In the genomic region with DNA sequence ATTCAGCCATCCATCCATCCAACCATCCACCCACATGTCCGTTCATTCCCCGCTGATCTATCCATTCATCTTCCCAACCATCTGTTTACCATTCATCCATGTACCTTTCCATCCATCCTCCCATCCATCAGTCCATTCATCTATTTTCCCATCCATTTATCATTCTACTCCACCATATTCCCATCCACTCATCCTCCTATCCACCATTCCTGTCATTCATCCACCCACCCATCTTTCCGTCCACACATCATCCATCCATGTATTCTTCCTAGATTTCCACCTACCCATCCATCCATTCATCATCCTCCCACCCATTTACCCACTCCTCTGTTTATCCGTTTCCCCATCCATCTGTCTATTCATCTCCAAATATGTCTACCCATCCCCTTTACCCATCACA, we compare ENCODE assay signal across 26 cellular contexts. TPM values are rescaled to one million over a fixed set of nuclear protein-coding genes. Genes with fewer than 3 reads are reported as not detected.
DNase-seq lines count a peak whose midpoint lies in the region; ATAC-seq, FAIRE-seq and TF ChIP-seq lines count a peak whose summit lies in the region.
"Had no signal": no experiment of that assay in that cellular context is flagged by ENCODE, and none has a peak within 500 bp of the region (broad histone marks: within the 10 kb centered on the region; RNA-seq: fewer than 3 reads in every experiment).

No MANE protein-coding gene starts in this region.

- in situ Hi-C loops in HepG2 (cut with HindIII; ENCODE audit: extremely low pct_ligation_motif_present, low pct_unique_long_range_greater_than_20kb) = no loop called here
- in situ Hi-C loops in ACHN (cut with HindIII; ENCODE audit: low pct_ligation_motif_present, low pct_unique_long_range_greater_than_20kb, low sequenced_read_pairs) = no loop called here

- FAIRE-seq in HepG2 (lab: Jason Lieb, UNC) (no peak), bronchial epithelial cell (lab: Jason Lieb, UNC) (peak; percentile 55)
- FAIRE-seq: A204.1, GM12892, H54 had no signal

- H3K4me1 ChIP-seq in HepG2 (ENCODE audit: insufficient read depth, low read length) = peaks cover 38% of the 10 kb centered on the region
- H3K4me1 ChIP-seq in right lobe of liver = no peaks in the 10 kb centered on the region
- H3K4me1 ChIP-seq in osteoblast (ENCODE audit: insufficient read depth, low read length) = no peaks in the 10 kb centered on the region
- H3K4me1 ChIP-seq in sigmoid colon = no peaks in the 10 kb centered on the region
- H3K4me1 ChIP-seq: BE2C; BLaER1 treated with 17β-estradiol and CSF1 and Interleukin-3, amounts not matched to agents 10 nM and 100 nM had no signal

- H3K9me3 ChIP-seq in HepG2 (ENCODE audit: low read length) (no peaks in the 10 kb centered on the region), right lobe of liver (no peaks in the 10 kb centered on the region), osteoblast (ENCODE audit: low read depth, low read length) (no peaks in the 10 kb centered on the region), sigmoid colon (no peaks in the 10 kb centered on the region)
- H3K9me3 ChIP-seq: BE2C had no signal

- CTCF ChIA-PET in HepG2 (lab: Yijun Ruan, JAX; ENCODE audit: low intra/inter-chr PET ratio, low total read pairs) = no interaction called here

- no peak overlapping the region for H3K9ac ChIP-seq in HepG2 (ENCODE audit: insufficient read depth, low read depth, low read length)
- H3K9ac ChIP-seq: BLaER1 treated with 17β-estradiol and CSF1 and Interleukin-3, amounts not matched to agents 10 nM and 100 nM had no signal

- intact Hi-C loops in HepG2 (cut with micrococcal nuclease; ENCODE audit: unreplicated experiment) = no loop called here
- intact Hi-C loops in right lobe of liver (cut with DNase I) = no loop called here
- intact Hi-C loops in sigmoid colon (cut with DNase I) = no loop called here

- no peak overlapping the region for H3K4me2 ChIP-seq in HepG2 (ENCODE audit: low read depth, low read length)
- no peak overlapping the region for H3K4me2 ChIP-seq in osteoblast (ENCODE audit: insufficient read depth, low read length)
- H3K4me2 ChIP-seq: BLaER1 treated with 17β-estradiol and CSF1 and Interleukin-3, amounts not matched to agents 10 nM and 100 nM; GM23338 had no signal

- H4K20me1 ChIP-seq in HepG2 (ENCODE audit: insufficient read depth, low read length) (no peaks in the 10 kb centered on the region), osteoblast (ENCODE audit: insufficient read depth, low read length) (no peaks in the 10 kb centered on the region)
- H4K20me1 ChIP-seq: BLaER1 treated with 17β-estradiol and CSF1 and Interleukin-3, amounts not matched to agents 10 nM and 100 nM had no signal

- no peaks in the 10 kb centered on the region for H3K79me2 ChIP-seq in HepG2 (ENCODE audit: insufficient read depth, low read length)
- H3K79me2 ChIP-seq in osteoblast (ENCODE audit: insufficient read depth, low read length) = no peaks in the 10 kb centered on the region

- H3K36me3 ChIP-seq in HepG2 (replicated peaks in 1 of 2; ENCODE audit: control insufficient read depth in 1 of 2, insufficient read depth in 2 of 2, low read length in 2 of 2) = no peaks in the 10 kb centered on the region
- no peaks in the 10 kb centered on the region for H3K36me3 ChIP-seq in right lobe of liver
- H3K36me3 ChIP-seq in bronchial epithelial cell (ENCODE audit: control insufficient read depth, insufficient read depth, low read length) = no peaks in the 10 kb centered on the region
- no peaks in the 10 kb centered on the region for H3K36me3 ChIP-seq in osteoblast (ENCODE audit: insufficient read depth, low read length)
- no peaks in the 10 kb centered on the region for H3K36me3 ChIP-seq in sigmoid colon
- no peaks in the 10 kb centered on the region for H3K36me3 ChIP-seq in H7 (replicated peaks; ENCODE audit: control insufficient read depth, insufficient read depth, low read length)
- H3K36me3 ChIP-seq: BE2C; BLaER1 treated with 17β-estradiol and CSF1 and Interleukin-3, amounts not matched to agents 10 nM and 100 nM had no signal

- H3K27ac ChIP-seq in HepG2 (ENCODE audit: extremely low read length, insufficient read depth, low read length) (no peak overlapping the region), right lobe of liver (no peak overlapping the region), osteoblast (ENCODE audit: low read depth, low read length) (no peak overlapping the region), sigmoid colon (no peak overlapping the region)
- H3K27ac ChIP-seq: 22Rv1; BLaER1 treated with 17β-estradiol and CSF1 and Interleukin-3, amounts not matched to agents 10 nM and 100 nM had no signal

- DNase-seq in HepG2 (ENCODE audit: low spot score) = no peak
- DNase-seq in right lobe of liver = no peak
- no peak for DNase-seq in bronchial epithelial cell (ENCODE audit: low read depth)
- DNase-seq in osteoblast (ENCODE audit: insufficient read length, low spot score, missing footprints) = peak; percentile 14
- no peak for DNase-seq in sigmoid colon
- no peak for DNase-seq in ACHN
- DNase-seq in H7 = no peak
- DNase-seq: AML-193; BE2C; Calu3; CD4-positive, alpha-beta T cell; CD8-positive, alpha-beta memory T cell; COR-L47; DMS53; DMS79 treated with DMSO at 0.1 percent for 48 hours; GF-D8; HCEC 1CT had no signal

- H3K4me3 ChIP-seq in HepG2 (replicated peaks in 1 of 3; ENCODE audit: insufficient read depth in 1 of 3, low read depth in 2 of 3, low read length in 3 of 3) = no peak overlapping the region
- no peak overlapping the region for H3K4me3 ChIP-seq in right lobe of liver
- no peak overlapping the region for H3K4me3 ChIP-seq in bronchial epithelial cell (ENCODE audit: low read depth, low read length)
- no peak overlapping the region for H3K4me3 ChIP-seq in osteoblast (ENCODE audit: insufficient read depth, low read length)
- H3K4me3 ChIP-seq in sigmoid colon = no peak overlapping the region
- no peak overlapping the region for H3K4me3 ChIP-seq in H7 (ENCODE audit: insufficient read depth, low read depth, low read length)
- H3K4me3 ChIP-seq: BLaER1 treated with 17β-estradiol and CSF1 and Interleukin-3, amounts not matched to agents 10 nM and 100 nM; GM23338 had no signal

- TF ChIP-seq POLR2A in HepG2 (IDR thresholded peaks at IDR 0.05; ENCODE audit: insufficient read depth in 1 of 2, low read depth in 2 of 2, low read length in 2 of 2) (no peak), right lobe of liver (IDR thresholded peaks at IDR 0.05) (no peak), sigmoid colon (IDR thresholded peaks at IDR 0.05) (no peak)

- no peak for TF ChIP-seq RAD21 in HepG2 (CRISPR knock-in tag; IDR thresholded peaks at IDR 0.05)

- TF ChIP-seq CTCF in HepG2 (CRISPR knock-in tag; IDR thresholded peaks at IDR 0.05) (no peak), right lobe of liver (IDR thresholded peaks at IDR 0.05) (no peak), bronchial epithelial cell (IDR thresholded peaks at IDR 0.05; ENCODE audit: insufficient read depth, low read length, severe bottlenecking) (no peak), osteoblast (IDR thresholded peaks at IDR 0.05; ENCODE audit: extremely low read depth, low read depth, low read length) (no peak), sigmoid colon (IDR thresholded peaks at IDR 0.05) (no peak)

- TF ChIP-seq EP300 in HepG2 (IDR thresholded peaks at IDR 0.05; ENCODE audit: low read depth in 2 of 2, low read length in 2 of 2) (no peak), HepG2 (CRISPR knock-in tag; IDR thresholded peaks at IDR 0.05; ENCODE audit: borderline replicate concordance) (no peak), sigmoid colon (IDR thresholded peaks at IDR 0.05) (no peak)

- 62% methylated on average over 4 of the region's 4 CpGs for WGBS in HepG2 (ENCODE audit: low lambda C conversion rate)
- 66% methylated on average over 4 of the region's 4 CpGs for WGBS in right lobe of liver (ENCODE audit: insufficient coverage, low coverage, low lambda C conversion rate, missing lambda C conversion rate)
- WGBS in sigmoid colon, 2 donors = 92 to 93% methylated on average over 4 of the region's 4 CpGs

- no peak for ATAC-seq in HepG2
- no peak for ATAC-seq in right lobe of liver
- ATAC-seq: GM23338 had no signal

- BruUV-seq in HepG2 (replicated peaks; lab: Mats Ljungman, UMichigan) = no TSS peak

- peaks cover 1 to 4% of the 10 kb centered on the region in 2 experiments; a peak in 2 of 5 replicates for H3K27me3 ChIP-seq in HepG2 (ENCODE audit: control insufficient read depth in 1 of 2, insufficient read depth in 2 of 2, low read length in 2 of 2)
- no peaks in the 10 kb centered on the region for H3K27me3 ChIP-seq in right lobe of liver
- no peaks in the 10 kb centered on the region for H3K27me3 ChIP-seq in bronchial epithelial cell (ENCODE audit: control insufficient read depth, insufficient read depth, low read length)
- H3K27me3 ChIP-seq in osteoblast (ENCODE audit: insufficient read depth, low read length) = no peaks in the 10 kb centered on the region
- no peaks in the 10 kb centered on the region for H3K27me3 ChIP-seq in sigmoid colon
- no peaks in the 10 kb centered on the region for H3K27me3 ChIP-seq in H7 (ENCODE audit: control insufficient read depth, insufficient read depth, low read length)
- H3K27me3 ChIP-seq: BE2C; BLaER1 treated with 17β-estradiol and CSF1 and Interleukin-3, amounts not matched to agents 10 nM and 100 nM had no signal

- POLR2A ChIA-PET in HepG2 (lab: Yijun Ruan, JAX) = no interaction called here

- no peak overlapping the region for H2AFZ ChIP-seq in HepG2 (ENCODE audit: low read length)
- no peak overlapping the region for H2AFZ ChIP-seq in osteoblast (ENCODE audit: low read length)
- H2AFZ ChIP-seq: GM23338 had no signal

RNA-seq across cellular contexts. Expression of gene BPIFB6, which starts 6.8 kb away (rescaled TPM):
- 0.13 TPM in 1 of 2 replicates, not detected in the other for total RNA-seq in HepG2 (2016; rRNA removed; fragmentation: Illumina TruSeq; extraction: Trizol)
- total RNA-seq in HepG2 (2016; cell fraction: cytosol; rRNA removed; fragmentation: Illumina TruSeq; extraction: Trizol; ENCODE audit: low read depth) = not detected in 2 replicates
- total RNA-seq in HepG2 (2016; cell fraction: insoluble cytoplasmic fraction; rRNA removed; fragmentation: Illumina TruSeq; extraction: Trizol) = not detected in 2 replicates
- not detected in 2 replicates for total RNA-seq in HepG2 (2016; cell fraction: membrane; rRNA removed; fragmentation: Illumina TruSeq; extraction: Trizol)
- 0.28 TPM in 1 of 2 replicates, not detected in the other for total RNA-seq in HepG2 (2016; cell fraction: nucleus; rRNA removed; fragmentation: Illumina TruSeq; extraction: Trizol)
- 1.7 and 3.1 TPM in 2 replicates for polyA plus RNA-seq in HepG2 (2011; rRNA removed)
- 0.36 and 0.92 TPM in 2 replicates for polyA plus RNA-seq in HepG2 (2011; cell fraction: cytosol; rRNA removed)
- polyA plus RNA-seq in HepG2 (2011; cell fraction: nucleus; rRNA removed) = 16.0 and 30.7 TPM in 2 replicates
- polyA plus RNA-seq in HepG2 (2012) = 1.9 and 4.7 TPM in 2 replicates
- polyA plus RNA-seq in HepG2 (2016; cell fraction: cytosol; fragmentation: Illumina TruSeq; extraction: Trizol; ENCODE audit: low read depth) = not detected in 2 replicates
- polyA plus RNA-seq in HepG2 (2016; cell fraction: insoluble cytoplasmic fraction; fragmentation: Illumina TruSeq; extraction: Trizol; ENCODE audit: low read depth) = not detected in 2 replicates
- not detected in 2 replicates for polyA plus RNA-seq in HepG2 (2016; cell fraction: membrane; fragmentation: Illumina TruSeq; extraction: Trizol; ENCODE audit: low read depth)
- polyA plus RNA-seq in HepG2 (2016; cell fraction: nucleus; fragmentation: Illumina TruSeq; extraction: Trizol; ENCODE audit: insufficient read depth, low read depth) = 0.32 TPM in 1 of 2 replicates, not detected in the other
- polyA minus RNA-seq in HepG2 (2011; rRNA and poly(A)+ RNA removed; ENCODE audit: low replicate concordance) = 2.3 TPM in 1 of 2 replicates, not detected in the other
- polyA minus RNA-seq in HepG2 (2011; cell fraction: cytosol; rRNA and poly(A)+ RNA removed) = not detected in 2 replicates
- polyA minus RNA-seq in HepG2 (2011; cell fraction: nucleus; rRNA and poly(A)+ RNA removed) = 2.2 and 2.5 TPM in 2 replicates
- total RNA-seq in right lobe of liver = not detected
- total RNA-seq in bronchial epithelial cell = not detected in 2 replicates
- not detected in 2 replicates for total RNA-seq in osteoblast
- not detected for total RNA-seq in sigmoid colon
- polyA plus RNA-seq in sigmoid colon = not detected
- not detected in 2 replicates for total RNA-seq in H7 (2014; rRNA removed; shearing (Covaris generic))
- total RNA-seq: Calu3; CD4-positive, alpha-beta T cell; CD8-positive, alpha-beta memory T cell; Daoy; G401; GM23338 had no signal
- polyA plus RNA-seq: CD14-positive monocyte; CD8-positive, alpha-beta memory T cell; GM23338 had no signal

RNA-seq across cellular contexts. Expression of gene BPIFB3, which starts 15.5 kb away (rescaled TPM):
- not detected in 2 replicates for total RNA-seq in HepG2 (2016; rRNA removed; fragmentation: Illumina TruSeq; extraction: Trizol)
- total RNA-seq in HepG2 (2016; cell fraction: cytosol; rRNA removed; fragmentation: Illumina TruSeq; extraction: Trizol; ENCODE audit: low read depth) = not detected in 2 replicates
- total RNA-seq in HepG2 (2016; cell fraction: insoluble cytoplasmic fraction; rRNA removed; fragmentation: Illumina TruSeq; extraction: Trizol) = not detected in 2 replicates
- total RNA-seq in HepG2 (2016; cell fraction: membrane; rRNA removed; fragmentation: Illumina TruSeq; extraction: Trizol) = not detected in 2 replicates
- not detected in 2 replicates for total RNA-seq in HepG2 (2016; cell fraction: nucleus; rRNA removed; fragmentation: Illumina TruSeq; extraction: Trizol)
- polyA plus RNA-seq in HepG2 (2011; rRNA removed) = 0.09 TPM in 1 of 2 replicates, not detected in the other
- not detected in 2 replicates for polyA plus RNA-seq in HepG2 (2011; cell fraction: cytosol; rRNA removed)
- polyA plus RNA-seq in HepG2 (2011; cell fraction: nucleus; rRNA removed) = 0.21 TPM in 1 of 2 replicates, not detected in the other
- polyA plus RNA-seq in HepG2 (2012) = not detected in 2 replicates
- polyA plus RNA-seq in HepG2 (2016; cell fraction: cytosol; fragmentation: Illumina TruSeq; extraction: Trizol; ENCODE audit: low read depth) = not detected in 2 replicates
- polyA plus RNA-seq in HepG2 (2016; cell fraction: insoluble cytoplasmic fraction; fragmentation: Illumina TruSeq; extraction: Trizol; ENCODE audit: low read depth) = not detected in 2 replicates
- not detected in 2 replicates for polyA plus RNA-seq in HepG2 (2016; cell fraction: membrane; fragmentation: Illumina TruSeq; extraction: Trizol; ENCODE audit: low read depth)
- polyA plus RNA-seq in HepG2 (2016; cell fraction: nucleus; fragmentation: Illumina TruSeq; extraction: Trizol; ENCODE audit: insufficient read depth, low read depth) = not detected in 2 replicates
- not detected in 2 replicates for polyA minus RNA-seq in HepG2 (2011; rRNA and poly(A)+ RNA removed; ENCODE audit: low replicate concordance)
- not detected in 2 replicates for polyA minus RNA-seq in HepG2 (2011; cell fraction: cytosol; rRNA and poly(A)+ RNA removed)
- not detected in 2 replicates for polyA minus RNA-seq in HepG2 (2011; cell fraction: nucleus; rRNA and poly(A)+ RNA removed)
- not detected for total RNA-seq in right lobe of liver
- not detected in 2 replicates for total RNA-seq in bronchial epithelial cell
- not detected in 2 replicates for total RNA-seq in osteoblast
- not detected for total RNA-seq in sigmoid colon
- not detected for polyA plus RNA-seq in sigmoid colon
- not detected in 2 replicates for total RNA-seq in H7 (2014; rRNA removed; shearing (Covaris generic))
- total RNA-seq: Calu3; CD4-positive, alpha-beta T cell; CD8-positive, alpha-beta memory T cell; Daoy; G401; GM23338 had no signal
- polyA plus RNA-seq: CD14-positive monocyte; CD8-positive, alpha-beta memory T cell; GM23338 had no signal

RNA-seq across cellular contexts. Expression of gene BPIFB2, which starts 30.7 kb away (rescaled TPM):
- total RNA-seq in HepG2 (2016; rRNA removed; fragmentation: Illumina TruSeq; extraction: Trizol) (27.4 and 54.5 TPM in 2 replicates), right lobe of liver (under 1 TPM in 1 of 6 experiments, not detected in 5; 0.12 TPM), bronchial epithelial cell (not detected in 2 replicates), osteoblast (not detected in 2 replicates), sigmoid colon (not detected)
- total RNA-seq in HepG2 (2016; cell fraction: cytosol; rRNA removed; fragmentation: Illumina TruSeq; extraction: Trizol; ENCODE audit: low read depth) = 7.1 and 9.6 TPM in 2 replicates
- total RNA-seq in HepG2 (2016; cell fraction: insoluble cytoplasmic fraction; rRNA removed; fragmentation: Illumina TruSeq; extraction: Trizol) = 23.9 and 58.5 TPM in 2 replicates
- total RNA-seq in HepG2 (2016; cell fraction: membrane; rRNA removed; fragmentation: Illumina TruSeq; extraction: Trizol) = 14.4 and 19.0 TPM in 2 replicates
- total RNA-seq in HepG2 (2016; cell fraction: nucleus; rRNA removed; fragmentation: Illumina TruSeq; extraction: Trizol) = 67.6 and 73.6 TPM in 2 replicates
- polyA plus RNA-seq in HepG2 (2011; rRNA removed) (902 and 1,439 TPM in 2 replicates), sigmoid colon (not detected)
- 445 and 477 TPM in 2 replicates for polyA plus RNA-seq in HepG2 (2011; cell fraction: cytosol; rRNA removed)
- polyA plus RNA-seq in HepG2 (2011; cell fraction: nucleus; rRNA removed) = 3,378 and 3,757 TPM in 2 replicates
- 748 and 877 TPM in 2 replicates for polyA plus RNA-seq in HepG2 (2012)
- polyA plus RNA-seq in HepG2 (2016; cell fraction: cytosol; fragmentation: Illumina TruSeq; extraction: Trizol; ENCODE audit: low read depth) = 16.7 and 20.1 TPM in 2 replicates
- polyA plus RNA-seq in HepG2 (2016; cell fraction: insoluble cytoplasmic fraction; fragmentation: Illumina TruSeq; extraction: Trizol; ENCODE audit: low read depth) = 40.9 and 50.4 TPM in 2 replicates
- polyA plus RNA-seq in HepG2 (2016; cell fraction: membrane; fragmentation: Illumina TruSeq; extraction: Trizol; ENCODE audit: low read depth) = 25.2 and 26.1 TPM in 2 replicates
- 205 and 206 TPM in 2 replicates for polyA plus RNA-seq in HepG2 (2016; cell fraction: nucleus; fragmentation: Illumina TruSeq; extraction: Trizol; ENCODE audit: insufficient read depth, low read depth)
- 0.19 and 1,018 TPM in 2 replicates for polyA minus RNA-seq in HepG2 (2011; rRNA and poly(A)+ RNA removed; ENCODE audit: low replicate concordance)
- 235 and 377 TPM in 2 replicates for polyA minus RNA-seq in HepG2 (2011; cell fraction: cytosol; rRNA and poly(A)+ RNA removed)
- 642 and 673 TPM in 2 replicates for polyA minus RNA-seq in HepG2 (2011; cell fraction: nucleus; rRNA and poly(A)+ RNA removed)
- not detected in 2 replicates for total RNA-seq in H7 (2014; rRNA removed; shearing (Covaris generic))
- total RNA-seq: Calu3; CD4-positive, alpha-beta T cell; CD8-positive, alpha-beta memory T cell; Daoy; G401; GM23338 had no signal
- polyA plus RNA-seq: CD14-positive monocyte; CD8-positive, alpha-beta memory T cell; GM23338 had no signal

RNA-seq across cellular contexts. Expression of gene SUN5, which starts 34.0 kb away (rescaled TPM):
- total RNA-seq in HepG2 (2016; rRNA removed; fragmentation: Illumina TruSeq; extraction: Trizol) (not detected in 2 replicates), right lobe of liver (not detected), bronchial epithelial cell (not detected in 2 replicates), osteoblast (not detected in 2 replicates), sigmoid colon (not detected)
- total RNA-seq in HepG2 (2016; cell fraction: cytosol; rRNA removed; fragmentation: Illumina TruSeq; extraction: Trizol; ENCODE audit: low read depth) = not detected in 2 replicates
- not detected in 2 replicates for total RNA-seq in HepG2 (2016; cell fraction: insoluble cytoplasmic fraction; rRNA removed; fragmentation: Illumina TruSeq; extraction: Trizol)
- not detected in 2 replicates for total RNA-seq in HepG2 (2016; cell fraction: membrane; rRNA removed; fragmentation: Illumina TruSeq; extraction: Trizol)
- not detected in 2 replicates for total RNA-seq in HepG2 (2016; cell fraction: nucleus; rRNA removed; fragmentation: Illumina TruSeq; extraction: Trizol)
- polyA plus RNA-seq in HepG2 (2011; rRNA removed) (not detected in 2 replicates), sigmoid colon (not detected)
- polyA plus RNA-seq in HepG2 (2011; cell fraction: cytosol; rRNA removed) = not detected in 2 replicates
- polyA plus RNA-seq in HepG2 (2011; cell fraction: nucleus; rRNA removed) = not detected in 2 replicates
- polyA plus RNA-seq in HepG2 (2012) = not detected in 2 replicates
- not detected in 2 replicates for polyA plus RNA-seq in HepG2 (2016; cell fraction: cytosol; fragmentation: Illumina TruSeq; extraction: Trizol; ENCODE audit: low read depth)
- not detected in 2 replicates for polyA plus RNA-seq in HepG2 (2016; cell fraction: insoluble cytoplasmic fraction; fragmentation: Illumina TruSeq; extraction: Trizol; ENCODE audit: low read depth)
- polyA plus RNA-seq in HepG2 (2016; cell fraction: membrane; fragmentation: Illumina TruSeq; extraction: Trizol; ENCODE audit: low read depth) = not detected in 2 replicates
- polyA plus RNA-seq in HepG2 (2016; cell fraction: nucleus; fragmentation: Illumina TruSeq; extraction: Trizol; ENCODE audit: insufficient read depth, low read depth) = not detected in 2 replicates
- polyA minus RNA-seq in HepG2 (2011; rRNA and poly(A)+ RNA removed; ENCODE audit: low replicate concordance) = not detected in 2 replicates
- not detected in 2 replicates for polyA minus RNA-seq in HepG2 (2011; cell fraction: cytosol; rRNA and poly(A)+ RNA removed)
- polyA minus RNA-seq in HepG2 (2011; cell fraction: nucleus; rRNA and poly(A)+ RNA removed) = not detected in 2 replicates
- not detected in 2 replicates for total RNA-seq in H7 (2014; rRNA removed; shearing (Covaris generic))
- total RNA-seq: Calu3; CD4-positive, alpha-beta T cell; CD8-positive, alpha-beta memory T cell; Daoy; G401; GM23338 had no signal
- polyA plus RNA-seq: CD14-positive monocyte; CD8-positive, alpha-beta memory T cell; GM23338 had no signal

RNA-seq across cellular contexts. Expression of gene BPIFB4, which starts 41.2 kb away (rescaled TPM):
- total RNA-seq in HepG2 (2016; rRNA removed; fragmentation: Illumina TruSeq; extraction: Trizol) (not detected in 2 replicates), right lobe of liver (not detected), bronchial epithelial cell (not detected in 2 replicates), osteoblast (not detected in 2 replicates), sigmoid colon (not detected)
- total RNA-seq in HepG2 (2016; cell fraction: cytosol; rRNA removed; fragmentation: Illumina TruSeq; extraction: Trizol; ENCODE audit: low read depth) = not detected in 2 replicates
- total RNA-seq in HepG2 (2016; cell fraction: insoluble cytoplasmic fraction; rRNA removed; fragmentation: Illumina TruSeq; extraction: Trizol) = not detected in 2 replicates
- total RNA-seq in HepG2 (2016; cell fraction: membrane; rRNA removed; fragmentation: Illumina TruSeq; extraction: Trizol) = not detected in 2 replicates
- not detected in 2 replicates for total RNA-seq in HepG2 (2016; cell fraction: nucleus; rRNA removed; fragmentation: Illumina TruSeq; extraction: Trizol)
- polyA plus RNA-seq in HepG2 (2011; rRNA removed) (0.09 and 0.13 TPM in 2 replicates), sigmoid colon (not detected)
- 0.06 and 0.07 TPM in 2 replicates for polyA plus RNA-seq in HepG2 (2011; cell fraction: cytosol; rRNA removed)
- polyA plus RNA-seq in HepG2 (2011; cell fraction: nucleus; rRNA removed) = 0.32 and 0.36 TPM in 2 replicates
- polyA plus RNA-seq in HepG2 (2012) = not detected in 2 replicates
- not detected in 2 replicates for polyA plus RNA-seq in HepG2 (2016; cell fraction: cytosol; fragmentation: Illumina TruSeq; extraction: Trizol; ENCODE audit: low read depth)
- not detected in 2 replicates for polyA plus RNA-seq in HepG2 (2016; cell fraction: insoluble cytoplasmic fraction; fragmentation: Illumina TruSeq; extraction: Trizol; ENCODE audit: low read depth)
- polyA plus RNA-seq in HepG2 (2016; cell fraction: membrane; fragmentation: Illumina TruSeq; extraction: Trizol; ENCODE audit: low read depth) = not detected in 2 replicates
- not detected in 2 replicates for polyA plus RNA-seq in HepG2 (2016; cell fraction: nucleus; fragmentation: Illumina TruSeq; extraction: Trizol; ENCODE audit: insufficient read depth, low read depth)
- polyA minus RNA-seq in HepG2 (2011; rRNA and poly(A)+ RNA removed; ENCODE audit: low replicate concordance) = not detected in 2 replicates
- not detected in 2 replicates for polyA minus RNA-seq in HepG2 (2011; cell fraction: cytosol; rRNA and poly(A)+ RNA removed)
- polyA minus RNA-seq in HepG2 (2011; cell fraction: nucleus; rRNA and poly(A)+ RNA removed) = not detected in 2 replicates
- not detected in 2 replicates for total RNA-seq in H7 (2014; rRNA removed; shearing (Covaris generic))
- total RNA-seq: Calu3; CD4-positive, alpha-beta T cell; CD8-positive, alpha-beta memory T cell; Daoy; G401; GM23338 had no signal
- polyA plus RNA-seq: CD14-positive monocyte; CD8-positive, alpha-beta memory T cell; GM23338 had no signal
